Comparison of ENCODE assay signal across 25 cellular contexts in genomic region chr9:109028457-109028856, GRCh38.
"Had no signal": no experiment of that assay in that cellular context is flagged by ENCODE, and none has a peak within 500 bp of the region (broad histone marks: within the 10 kb centered on the region; RNA-seq: fewer than 3 reads in every experiment).

No MANE protein-coding gene starts in this region.

- H3K27me3 Mint-ChIP-seq: dendritic cell treated with granulocyte-macrophage colony-stimulating factor and Interleukin-4, amounts not matched to agents 40 ng/mL and 50 ng/mL, for 4 days; effector memory CD8-positive, alpha-beta T cell; naive B cell; naive thymus-derived CD8-positive, alpha-beta T cell had no signal

- H3K4me3 Mint-ChIP-seq: dendritic cell treated with granulocyte-macrophage colony-stimulating factor and Interleukin-4, amounts not matched to agents 40 ng/mL and 50 ng/mL, for 4 days; effector memory CD8-positive, alpha-beta T cell; endodermal cell; mesothelial cell of epicardium; naive B cell; naive thymus-derived CD8-positive, alpha-beta T cell had no signal

- H3K27me3 ChIP-seq: esophagus squamous epithelium, gastrocnemius medialis, heart right ventricle, left lung had no signal

- H3K27ac ChIP-seq: epithelial cell of prostate, esophagus squamous epithelium, gastrocnemius medialis, heart right ventricle, left lung, lower lobe of right lung had no signal

- DNase-seq: cortex of kidney; effector CD8-positive, alpha-beta T cell; effector memory CD8-positive, alpha-beta T cell; endodermal cell; erythroblast; esophagus squamous epithelium; foreskin fibroblast; foreskin melanocyte; gastrocnemius medialis; glutamatergic neuron; head of caudate nucleus; heart right ventricle; hippocampal formation; left cardiac atrium; left lung; left ventricle myocardium superior; lower lobe of right lung; mesenchymal stem cell; mucosa of descending colon; naive B cell; naive thymus-derived CD8-positive, alpha-beta T cell had no signal

- H3K27ac Mint-ChIP-seq: dendritic cell treated with granulocyte-macrophage colony-stimulating factor and Interleukin-4, amounts not matched to agents 40 ng/mL and 50 ng/mL, for 4 days; endodermal cell; mesothelial cell of epicardium had no signal

- H3K4me3 ChIP-seq: esophagus squamous epithelium, gastrocnemius medialis, heart right ventricle, left lung, lower lobe of right lung, mucosa of descending colon had no signal

- H3K9me3 Mint-ChIP-seq: dendritic cell treated with granulocyte-macrophage colony-stimulating factor and Interleukin-4, amounts not matched to agents 40 ng/mL and 50 ng/mL, for 4 days; effector memory CD8-positive, alpha-beta T cell; endodermal cell; mesothelial cell of epicardium; naive B cell; naive thymus-derived CD8-positive, alpha-beta T cell had no signal

- ATAC-seq: effector memory CD8-positive, alpha-beta T cell; esophagus mucosa; gastrocnemius medialis; heart right ventricle; left cardiac atrium; left lung; left ventricle myocardium superior; lower lobe of right lung; mucosa of descending colon; naive thymus-derived CD8-positive, alpha-beta T cell had no signal

- H3K9me3 ChIP-seq: esophagus squamous epithelium, gastrocnemius medialis, heart right ventricle, left lung, lower lobe of right lung, mucosa of descending colon had no signal
